ENCODE assay signal across 9 cellular contexts in the genomic region with DNA sequence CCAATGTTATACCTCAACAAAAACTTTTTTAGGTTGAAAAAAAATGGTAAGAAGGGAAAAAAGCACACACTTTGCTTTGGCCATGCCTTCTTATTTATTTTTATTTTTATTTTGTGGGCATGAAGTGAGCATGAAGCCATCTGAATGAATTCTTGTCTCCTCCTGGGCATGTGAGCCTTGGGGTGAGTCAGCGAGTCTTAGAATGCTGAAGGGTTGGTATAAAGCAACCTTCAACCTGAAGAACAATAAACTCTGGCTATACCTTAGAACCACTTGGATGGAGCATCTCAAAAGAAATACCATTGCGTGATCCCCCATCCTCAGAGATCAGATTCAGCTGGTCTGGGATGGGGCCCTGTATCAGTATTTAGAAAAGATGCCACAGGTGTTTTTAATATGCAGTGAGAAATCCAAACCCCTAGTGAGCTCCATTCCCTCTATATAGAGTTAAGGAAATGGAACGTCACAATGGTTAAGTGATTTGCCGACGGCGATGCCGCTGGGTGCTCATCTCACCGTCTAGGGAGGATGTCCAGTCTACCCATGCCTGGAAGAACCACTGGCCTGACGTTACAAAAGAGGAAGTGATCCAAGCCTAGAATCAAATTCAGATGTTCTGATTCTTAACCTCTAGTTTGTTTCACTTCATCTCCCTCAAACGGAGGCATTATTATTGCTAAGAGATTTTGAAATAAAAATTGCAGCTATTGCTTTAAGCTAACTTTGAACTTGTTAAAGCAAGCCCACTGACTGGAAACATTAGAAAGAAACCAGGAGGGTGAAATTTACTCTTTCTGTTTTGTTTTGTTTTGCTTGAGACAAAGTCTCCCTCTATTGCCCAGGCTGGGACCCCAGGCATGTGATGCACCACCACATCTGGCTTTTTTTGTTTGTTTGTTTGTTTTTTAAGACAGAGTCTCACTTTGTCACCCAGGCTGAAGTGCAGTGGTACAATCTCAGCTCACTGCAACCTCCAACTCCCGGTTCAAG.
A peak's percentile ranks its signal among the peaks of the same experiment; 100 is the strongest.
DNase-seq lines count a peak whose midpoint lies in the region; ATAC-seq and TF ChIP-seq lines count a peak whose summit lies in the region.
"Had no signal": no experiment of that assay in that cellular context is flagged by ENCODE, and none has a peak within 500 bp of the region (broad histone marks: within the 10 kb centered on the region; RNA-seq: fewer than 3 reads in every experiment).

No MANE protein-coding gene starts in this region.

- H3K4me1 ChIP-seq in heart right ventricle: peaks cover 0 to 18% (median 7%) of the 10 kb centered on the region in 9 donors

- H3K27ac Mint-ChIP-seq in nephron progenitor cell: no peak overlapping the region

- H3K36me3 Mint-ChIP-seq in nephron progenitor cell (ENCODE audit: low read depth): peaks cover 3% of the 10 kb centered on the region

- in situ Hi-C loops in GM13977 (cut with MboI; ENCODE audit: low pct_unique_long_range_greater_than_20kb, low sequenced_read_pairs, unreplicated experiment): no loop called here
- in situ Hi-C loops in G401 (cut with HindIII; ENCODE audit: low sequenced_read_pairs): no loop called here

- WGBS in heart right ventricle, 2 donors: 84 to 85% methylated on average over 11 of the region's 11 CpGs

- peaks cover 0 to 13% (median 5%) of the 10 kb centered on the region in 11 donors for H3K9me3 ChIP-seq in heart right ventricle

- no peaks in the 10 kb centered on the region for H3K27me3 ChIP-seq in heart right ventricle

- intact Hi-C loops in heart right ventricle (cut with DNase I): no loop called here

- H3K4me3 ChIP-seq in heart right ventricle: no peak overlapping the region

- H3K4me1 Mint-ChIP-seq in nephron progenitor cell: peaks cover 7% of the 10 kb centered on the region

- no peak overlapping the region for H3K4me3 Mint-ChIP-seq in nephron progenitor cell

- DNase-seq in GM13977 (ENCODE audit: low spot score): peak; percentile 42
- DNase-seq in kidney tubule cell (ENCODE audit: low spot score): peak; percentile 37
- no peak for DNase-seq in activated T-cell treated with anti-CD3 and anti-CD28 coated beads, Interleukin-2, amount 50 U/mL, for 1 hour
- DNase-seq in G401 (ENCODE audit: low spot score): no peak
- DNase-seq in nephron progenitor cell: no peak
- no peak for DNase-seq in heart right ventricle
- DNase-seq: retina had no signal

- H3K27ac ChIP-seq in heart right ventricle: no peak overlapping the region

- ATAC-seq in GM21526 (IDR thresholded peaks at IDR 0.05; ENCODE audit: low FRiP score, unreplicated experiment) (peak; percentile 80), HG03460 (IDR thresholded peaks at IDR 0.05; ENCODE audit: unreplicated experiment) (peak; percentile 73), heart right ventricle (no peak)

- peaks cover 3% of the 10 kb centered on the region for H3K27me3 Mint-ChIP-seq in nephron progenitor cell (ENCODE audit: low read depth, poor library complexity)

- H3K9me3 Mint-ChIP-seq in nephron progenitor cell: peaks cover 12% of the 10 kb centered on the region

- TF ChIP-seq CTCF in GM13977 (IDR thresholded peaks at IDR 0.05; ENCODE audit: extremely low read depth, insufficient read depth, missing control alignments) (no peak), nephron progenitor cell (IDR thresholded peaks at IDR 0.05) (no peak), heart right ventricle (IDR thresholded peaks at IDR 0.05) (no peak)

- H3K36me3 ChIP-seq in heart right ventricle: no peaks in the 10 kb centered on the region

Comparison
In these comparisons a context has a peak if more than half of its experiments do, and no peak if none do; other contexts are left out.
1. DNase-seq: peak in GM13977 (single experiment) and kidney tubule cell (single experiment); none in activated T-cell treated with anti-CD3 and anti-CD28 coated beads, Interleukin-2, amount 50 U/mL, for 1 hour (single experiment), G401 (single experiment), nephron progenitor cell (single experiment) and heart right ventricle (0 of 2).
2. ATAC-seq: peak in GM21526 (single experiment) and HG03460 (single experiment); none in heart right ventricle (0 of 8).